13 cellular contexts compared by ENCODE assay signal in genomic region chr4:156778606-156779005, GRCh38.
DNase-seq lines count a peak whose midpoint lies in the region; ATAC-seq, FAIRE-seq and TF ChIP-seq lines count a peak whose summit lies in the region.
"Had no signal": no experiment of that assay in that cellular context is flagged by ENCODE, and none has a peak within 500 bp of the region (broad histone marks: within the 10 kb centered on the region; RNA-seq: fewer than 3 reads in every experiment).

No MANE protein-coding gene starts in this region.

- FAIRE-seq in keratinocyte (lab: Jason Lieb, UNC): no peak
- FAIRE-seq: GM18507 had no signal

- H3K4me3 ChIP-seq in ACC112 (ENCODE audit: low read depth, low read length): peak overlapping the region; percentile 20; the same call in 1 of the 2 replicates
- peak overlapping the region in 1 of 3 experiments; percentile 10 for H3K4me3 ChIP-seq in keratinocyte (ENCODE audit: control insufficient read depth in 2 of 3, extremely low read depth in 1 of 3, insufficient read depth in 2 of 3, low read depth in 1 of 3, low read length in 3 of 3)
- H3K4me3 ChIP-seq: mucosa of descending colon had no signal

- dilution Hi-C loops in keratinocyte (cut with MboI; ENCODE audit: extremely low pct_ligation_motif_present, low sequenced_read_pairs): no loop called here

- H3K27me3 ChIP-seq in ACC112 (ENCODE audit: insufficient read depth, low read length) (no peaks in the 10 kb centered on the region), keratinocyte (ENCODE audit: control insufficient read depth, extremely low read depth, insufficient read depth, low read length) (no peaks in the 10 kb centered on the region)
- H3K27me3 ChIP-seq: BE2C had no signal

- peaks cover 18% of the 10 kb centered on the region for H3K79me2 ChIP-seq in ACC112 (ENCODE audit: control insufficient read depth, insufficient read depth, low read length, unreplicated experiment)
- H3K79me2 ChIP-seq in keratinocyte (ENCODE audit: control insufficient read depth, insufficient read depth, low read length): peaks cover 33% of the 10 kb centered on the region

- TF ChIP-seq CTCF in keratinocyte (optimal IDR thresholded peaks at IDR 0.05 in 1 of 3, IDR thresholded peaks at IDR 0.05 in 1 of 3, conservative IDR thresholded peaks at IDR 0.05 in 1 of 3; ENCODE audit: extremely low read depth in 1 of 3, insufficient read depth in 2 of 3, low read length in 3 of 3): no peak

- H3K27ac ChIP-seq in ACC112 (ENCODE audit: low read depth, low read length) (peak overlapping the region; percentile 96), keratinocyte (ENCODE audit: control insufficient read depth, insufficient read depth, low read length) (peak overlapping the region; percentile 80)

- H2AFZ ChIP-seq in ACC112 (ENCODE audit: low read length, unreplicated experiment): peak overlapping the region; percentile 29
- H2AFZ ChIP-seq in keratinocyte (ENCODE audit: control insufficient read depth, low read length): no peak overlapping the region

- H3K9me3 ChIP-seq in keratinocyte (ENCODE audit: control insufficient read depth, low read depth, low read length): no peaks in the 10 kb centered on the region
- H3K9me3 ChIP-seq: BE2C, mucosa of descending colon had no signal

- ATAC-seq in HG02973 (IDR thresholded peaks at IDR 0.05; ENCODE audit: unreplicated experiment) (no peak), GM21447 (IDR thresholded peaks at IDR 0.05; ENCODE audit: unreplicated experiment) (no peak)
- ATAC-seq in activated CD4-positive, CD25-positive, alpha-beta regulatory T cell treated with anti-CD3 and anti-CD28 coated beads, Interleukin-2, amount 50 U/mL, for 24 hours: no peak
- ATAC-seq: mucosa of descending colon; stimulated activated naive CD8-positive, alpha-beta T cell treated with anti-CD3 and anti-CD28 coated beads, Interleukin-15, Interleukin-2, amounts not matched to agents 100 U/mL and 50 U/mL, for 24 hours had no signal

- H3K9me1 ChIP-seq in keratinocyte (ENCODE audit: control insufficient read depth, extremely low read depth, insufficient read depth, low read length): no peaks in the 10 kb centered on the region

- H3K4me1 ChIP-seq in ACC112 (ENCODE audit: control insufficient read depth, insufficient read depth, low read length, unreplicated experiment): peaks cover 84% of the 10 kb centered on the region
- peaks cover 87% of the 10 kb centered on the region for H3K4me1 ChIP-seq in keratinocyte (ENCODE audit: control insufficient read depth, extremely low read depth, insufficient read depth, low read length)
- H3K4me1 ChIP-seq: BE2C had no signal

- H3K36me3 ChIP-seq in ACC112 (ENCODE audit: insufficient read depth, low read length) (peaks cover 4% of the 10 kb centered on the region; the same call in 1 of the 2 replicates), keratinocyte (ENCODE audit: control insufficient read depth in 2 of 2, extremely low read depth in 1 of 2, insufficient read depth in 2 of 2, low read length in 2 of 2) (peaks cover 0 to 3% of the 10 kb centered on the region in 2 experiments)
- H3K36me3 ChIP-seq: BE2C had no signal

- DNase-seq in HCEC 1CT (peak; percentile 68), astrocyte of the hippocampus (ENCODE audit: low read depth, low spot score) (peak; percentile 40), keratinocyte (ENCODE audit: low read depth, low spot score) (no peak), NCI-H146 (lab: John Stamatoyannopoulos, UW) (no peak)
- DNase-seq: BE2C; mucosa of descending colon; retina; stimulated activated naive CD8-positive, alpha-beta T cell treated with anti-CD3 and anti-CD28 coated beads, Interleukin-15, Interleukin-2, amounts not matched to agents 100 U/mL and 50 U/mL, for 24 hours had no signal

- peak overlapping the region; percentile 54 for H3K4me2 ChIP-seq in keratinocyte (ENCODE audit: control insufficient read depth, extremely low read depth, insufficient read depth, low read depth, low read length)

- no peaks in the 10 kb centered on the region for H4K20me1 ChIP-seq in keratinocyte (ENCODE audit: control insufficient read depth, extremely low read depth, insufficient read depth, low read length)

- peak overlapping the region; percentile 30 for H3K9ac ChIP-seq in keratinocyte (ENCODE audit: control insufficient read depth, extremely low read depth, insufficient read depth, low read length)

Comparison
In these comparisons a context has a peak if more than half of its experiments do, and no peak if none do; other contexts are left out.
1. DNase-seq: peak in HCEC 1CT (single experiment) and astrocyte of the hippocampus (single experiment); none in keratinocyte (single experiment) and NCI-H146 (single experiment).